In genomic region chr4:187475901-187476300, GRCh38 we compare ENCODE assay signal across 1 cellular context.
TF ChIP-seq lines count a peak whose summit lies in the region.

No MANE protein-coding gene starts in this region.

TF ChIP-seq in IMR-90, 13 proteins besides CTCF, POLR2A, EP300 and RAD21 (continued from another document):
- TF ChIP-seq MAZ (IDR thresholded peaks at IDR 0.05; ENCODE audit: borderline replicate concordance, low read depth, low read length) (no peak), NFE2L2 (IDR thresholded peaks at IDR 0.05; ENCODE audit: low read depth, low read length) (no peak), CEBPB (IDR thresholded peaks at IDR 0.05; ENCODE audit: low read depth, low read length) (no peak), CHD1 (IDR thresholded peaks at IDR 0.05; ENCODE audit: low read depth, low read length) (no peak), ELK1 (IDR thresholded peaks at IDR 0.05; ENCODE audit: borderline replicate concordance, low read depth, low read length) (no peak)
